ENCODE assay signal across 11 cellular contexts in genomic region chr7:6691609-6692106, GRCh38. TPM values are rescaled to one million over a fixed set of nuclear protein-coding genes. Genes with fewer than 3 reads are reported as not detected.
A peak's percentile ranks its signal among the peaks of the same experiment; 100 is the strongest.
DNase-seq lines count a peak whose midpoint lies in the region; ATAC-seq, FAIRE-seq and TF ChIP-seq lines count a peak whose summit lies in the region.
"Had no signal": no experiment of that assay in that cellular context is flagged by ENCODE, and none has a peak within 500 bp of the region (broad histone marks: within the 10 kb centered on the region; RNA-seq: fewer than 3 reads in every experiment).

No MANE protein-coding gene starts in this region.

- H3K9me3 ChIP-seq in A549 (peaks cover 100% of the 10 kb centered on the region), keratinocyte (ENCODE audit: control insufficient read depth, low read depth, low read length) (peaks cover 62% of the 10 kb centered on the region)

- POLR2A ChIA-PET in A549 (lab: Yijun Ruan, JAX): no interaction called here

- H2AFZ ChIP-seq in keratinocyte (ENCODE audit: control insufficient read depth, low read length): no peak overlapping the region

- dilution Hi-C loops in keratinocyte (cut with MboI; ENCODE audit: extremely low pct_ligation_motif_present, low sequenced_read_pairs): no loop called here

- WGBS in A549 (ENCODE audit: missing lambda C conversion rate): 96% methylated on average over 5 of the region's 5 CpGs

- no peak overlapping the region for H3K4me3 ChIP-seq in A549
- H3K4me3 ChIP-seq in GM12865 (ENCODE audit: low read depth, low read length): no peak overlapping the region
- H3K4me3 ChIP-seq in keratinocyte (ENCODE audit: control insufficient read depth in 2 of 3, extremely low read depth in 1 of 3, insufficient read depth in 2 of 3, low read depth in 1 of 3, low read length in 3 of 3): no peak overlapping the region

- TF ChIP-seq POLR2A in A549 (IDR thresholded peaks at IDR 0.05; ENCODE audit: low read length): no peak

- H3K4me1 ChIP-seq in A549 (no peaks in the 10 kb centered on the region), keratinocyte (ENCODE audit: control insufficient read depth, extremely low read depth, insufficient read depth, low read length) (no peaks in the 10 kb centered on the region)

- TF ChIP-seq EP300 in A549 (IDR thresholded peaks at IDR 0.05): no peak

- ATAC-seq in A549 (0 out of 6 replicates have a peak, but pooled peaks of 1 of the 2 experiments have one; percentile 47), GM21528 (IDR thresholded peaks at IDR 0.05; ENCODE audit: low FRiP score, unreplicated experiment) (no peak)

- no peak for TF ChIP-seq CTCF in A549 (IDR thresholded peaks at IDR 0.05)
- TF ChIP-seq CTCF in GM12865 (IDR thresholded peaks at IDR 0.05; ENCODE audit: insufficient read depth, low read depth, low read length, missing control alignments): no peak
- no peak for TF ChIP-seq CTCF in keratinocyte (optimal IDR thresholded peaks at IDR 0.05 in 1 of 3, IDR thresholded peaks at IDR 0.05 in 1 of 3, conservative IDR thresholded peaks at IDR 0.05 in 1 of 3; ENCODE audit: extremely low read depth in 1 of 3, insufficient read depth in 2 of 3, low read length in 3 of 3)

- H4K20me1 ChIP-seq in keratinocyte (ENCODE audit: control insufficient read depth, extremely low read depth, insufficient read depth, low read length): no peaks in the 10 kb centered on the region

- no peak overlapping the region for H3K4me2 ChIP-seq in A549
- no peak overlapping the region for H3K4me2 ChIP-seq in keratinocyte (ENCODE audit: control insufficient read depth, extremely low read depth, insufficient read depth, low read depth, low read length)

- H3K27me3 ChIP-seq in keratinocyte (ENCODE audit: control insufficient read depth, extremely low read depth, insufficient read depth, low read length): no peaks in the 10 kb centered on the region

- no peak overlapping the region for H3K9ac ChIP-seq in keratinocyte (ENCODE audit: control insufficient read depth, extremely low read depth, insufficient read depth, low read length)

- no peaks in the 10 kb centered on the region for H3K9me1 ChIP-seq in keratinocyte (ENCODE audit: control insufficient read depth, extremely low read depth, insufficient read depth, low read length)

- DNase-seq in A549 (ENCODE audit: low read depth in 1 of 2, low spot score in 1 of 2) (peak in 1 of 2 experiments; percentile 56), GM12865 (ENCODE audit: low read depth) (peak; percentile 20), amniotic epithelial cell (ENCODE audit: low read depth) (peak; percentile 58), keratinocyte (ENCODE audit: low read depth, low spot score) (no peak), NCI-H1092 (lab: John Stamatoyannopoulos, UW) (no peak), NCI-H2196 treated with DMSO at 0.1 percent for 48 hours (lab: John Stamatoyannopoulos, UW; ENCODE audit: unreplicated experiment) (no peak)
- DNase-seq in stimulated activated CD4-positive, alpha-beta T cell treated with anti-CD3 and anti-CD28 coated beads, Interleukin-4, amount 100 ng/mL, for 4 hours: no peak
- DNase-seq: islet precursor cell, NCI-H187 had no signal

- no peaks in the 10 kb centered on the region for H3K79me2 ChIP-seq in keratinocyte (ENCODE audit: control insufficient read depth, insufficient read depth, low read length)

- H3K27ac ChIP-seq in A549 (no peak overlapping the region), keratinocyte (ENCODE audit: control insufficient read depth, insufficient read depth, low read length) (no peak overlapping the region)
- H3K27ac ChIP-seq: HL-60 had no signal

- TF ChIP-seq RAD21 in A549 (conservative IDR thresholded peaks at IDR 0.05 in 1 of 2, IDR thresholded peaks at IDR 0.05 in 1 of 2): no peak

- FAIRE-seq in A549 (lab: Jason Lieb, UNC) (no peak), keratinocyte (lab: Jason Lieb, UNC) (peak; percentile 5)

- CTCF ChIA-PET in A549 (lab: Yijun Ruan, JAX): interaction anchor here (0.8 kb wide), 1 partner anchor 13 kb away, joined by 3 read pairs; no protein-coding TSS in a partner anchor

- peaks cover 40 to 61% of the 10 kb centered on the region in 2 experiments for H3K36me3 ChIP-seq in keratinocyte (ENCODE audit: control insufficient read depth in 2 of 2, extremely low read depth in 1 of 2, insufficient read depth in 2 of 2, low read length in 2 of 2)

TF ChIP-seq in A549, 52 proteins besides CTCF, POLR2A, EP300 and RAD21 (continues in another document):
- TF ChIP-seq KDM1A (IDR thresholded peaks at IDR 0.05; ENCODE audit: low read depth) (peak; percentile 87; the same call in 1 of the 2 replicates), REST (IDR thresholded peaks at IDR 0.05) (peak; percentile 29; the same call in 1 of the 2 replicates), FOSB (CRISPR knock-in tag; IDR thresholded peaks at IDR 0.05) (no peak), JUNB (IDR thresholded peaks at IDR 0.05) (no peak), CBX2 (IDR thresholded peaks at IDR 0.05; ENCODE audit: borderline replicate concordance, low read depth) (no peak), SREBF2 (IDR thresholded peaks at IDR 0.05) (no peak), POLR2AphosphoS2 (conservative IDR thresholded peaks at IDR 0.05; ENCODE audit: low read length) (peak; percentile 82; the same call in 1 of the 2 replicates), RFX5 (IDR thresholded peaks at IDR 0.05) (no peak), GATA3 (IDR thresholded peaks at IDR 0.05; ENCODE audit: borderline replicate concordance) (peak; percentile 43), HDAC2 (IDR thresholded peaks at IDR 0.05) (peak; percentile 69; the same call in 1 of the 2 replicates), HES2 (IDR thresholded peaks at IDR 0.05) (0 out of 2 replicates have a peak, but pooled peaks have one; percentile 20)

RNA-seq across cellular contexts. Expression of gene ZNF12, which starts 15.1 kb away (rescaled TPM):
- polyA plus RNA-seq in A549 (2011; rRNA removed) (22.7 and 23.9 TPM in 2 replicates), A549 (2017; fragmentation: RNase III; extraction: RNeasy Plus Mini Kit Qiagen cat#74134 plus additional on column Dnase treatment) (8.8 TPM in 3 replicates), keratinocyte (7.6 to 12.5 TPM (median 12.3 TPM) in 3 replicates)
- polyA plus RNA-seq in A549 (2012; cell fraction: cytosol; rRNA removed): 3.5 and 5.2 TPM in 2 replicates
- polyA plus RNA-seq in A549 (2012; cell fraction: nucleus; rRNA removed): 4.6 and 8.3 TPM in 2 replicates
- polyA minus RNA-seq in A549 (2011; rRNA and poly(A)+ RNA removed): 11.8 and 13.7 TPM in 2 replicates
- 6.6 TPM for polyA plus RNA-seq in keratinocyte (2011; ENCODE audit: low read depth)
- polyA plus RNA-seq in keratinocyte (2011; cell fraction: cytosol; rRNA removed): 3.3 and 6.8 TPM in 2 replicates
- 20.0 and 27.8 TPM in 2 replicates for polyA plus RNA-seq in keratinocyte (2011; cell fraction: nucleus; rRNA removed)
- 7.1 and 8.3 TPM in 2 replicates for polyA plus RNA-seq in keratinocyte (2012; ENCODE audit: low replicate concordance)
- 2.6 to 16.0 TPM (median 8.8 TPM) in 3 replicates for polyA minus RNA-seq in keratinocyte
- polyA minus RNA-seq in keratinocyte (2011; cell fraction: cytosol; rRNA and poly(A)+ RNA removed): 5.2 TPM
- polyA minus RNA-seq in keratinocyte (2011; cell fraction: nucleus; rRNA and poly(A)+ RNA removed): 10.7 and 21.6 TPM in 2 replicates

RNA-seq across cellular contexts. Expression of gene ZNF316, which starts 54.5 kb away (rescaled TPM):
- polyA plus RNA-seq in A549 (2011; rRNA removed) (6.3 and 7.5 TPM in 2 replicates), A549 (2017; fragmentation: RNase III; extraction: RNeasy Plus Mini Kit Qiagen cat#74134 plus additional on column Dnase treatment) (16.5 to 21.2 TPM (median 18.9 TPM) in 3 replicates), keratinocyte (4.6 to 5.1 TPM (median 4.7 TPM) in 3 replicates)
- polyA plus RNA-seq in A549 (2012; cell fraction: cytosol; rRNA removed): 5.0 and 7.1 TPM in 2 replicates
- polyA plus RNA-seq in A549 (2012; cell fraction: nucleus; rRNA removed): 21.7 and 28.7 TPM in 2 replicates
- polyA minus RNA-seq in A549 (2011; rRNA and poly(A)+ RNA removed): 5.7 and 5.8 TPM in 2 replicates
- 6.6 TPM for polyA plus RNA-seq in keratinocyte (2011; ENCODE audit: low read depth)
- polyA plus RNA-seq in keratinocyte (2011; cell fraction: cytosol; rRNA removed): 1.4 and 3.8 TPM in 2 replicates
- 17.0 and 17.5 TPM in 2 replicates for polyA plus RNA-seq in keratinocyte (2011; cell fraction: nucleus; rRNA removed)
- 8.7 and 9.4 TPM in 2 replicates for polyA plus RNA-seq in keratinocyte (2012; ENCODE audit: low replicate concordance)
- 2.5 to 5.8 TPM (median 3.6 TPM) in 3 replicates for polyA minus RNA-seq in keratinocyte
- polyA minus RNA-seq in keratinocyte (2011; cell fraction: cytosol; rRNA and poly(A)+ RNA removed): 7.9 TPM
- polyA minus RNA-seq in keratinocyte (2011; cell fraction: nucleus; rRNA and poly(A)+ RNA removed): 7.9 and 10.6 TPM in 2 replicates

Comparison
In these comparisons a context has a peak if more than half of its experiments do, and no peak if none do; other contexts are left out.
1. DNase-seq: peak in GM12865 (single experiment) and amniotic epithelial cell (single experiment); none in keratinocyte (single experiment), NCI-H1092 (single experiment), NCI-H2196 treated with DMSO at 0.1 percent for 48 hours (single experiment) and stimulated activated CD4-positive, alpha-beta T cell treated with anti-CD3 and anti-CD28 coated beads, Interleukin-4, amount 100 ng/mL, for 4 hours (0 of 2).